In genomic region chr12:40171501-40171900, GRCh38 we compare ENCODE assay signal across 28 cellular contexts. TPM values are rescaled to one million over a fixed set of nuclear protein-coding genes. Genes with fewer than 3 reads are reported as not detected.
DNase-seq lines count a peak whose midpoint lies in the region; ATAC-seq and TF ChIP-seq lines count a peak whose summit lies in the region.
"Had no signal": no experiment of that assay in that cellular context is flagged by ENCODE, and none has a peak within 500 bp of the region (broad histone marks: within the 10 kb centered on the region; RNA-seq: fewer than 3 reads in every experiment).

No MANE protein-coding gene starts in this region.

- H3K9ac ChIP-seq in OCI-LY1 (ENCODE audit: low read length), result no peak overlapping the region
- H3K9ac ChIP-seq: GM23248 had no signal

- H3K79me2 ChIP-seq in OCI-LY1 (ENCODE audit: insufficient read depth, low read length), result no peaks in the 10 kb centered on the region

- no peaks in the 10 kb centered on the region for H4K20me1 ChIP-seq in OCI-LY1 (ENCODE audit: insufficient read depth, low read length)

- no peaks in the 10 kb centered on the region for H3K9me3 ChIP-seq in OCI-LY1 (ENCODE audit: low read length)
- no peaks in the 10 kb centered on the region for H3K9me3 ChIP-seq in neutrophil
- H3K9me3 ChIP-seq: colonic mucosa, esophagus squamous epithelium, lower lobe of right lung, Peyer's patch, stomach had no signal

- peak; percentile 7 for DNase-seq in Daoy (ENCODE audit: low read depth)
- DNase-seq in cardiac fibroblast (ENCODE audit: low read depth in 2 of 2), result peak; percentile 5 to 32
- DNase-seq in NCI-H345 (lab: John Stamatoyannopoulos, UW), result no peak
- DNase-seq: activated CD4-positive, alpha-beta T cell treated with anti-CD3 and anti-CD28 coated beads for 4 hours; activated T-cell treated with anti-CD3 and anti-CD28 coated beads, Interleukin-2, amount 50 U/mL, for 24 hours; brain microvascular endothelial cell; CD8-positive, alpha-beta T cell; colonic mucosa; DMS153; effector memory CD4-positive, alpha-beta T cell; esophagus squamous epithelium; GM23248; Karpas-422; lower lobe of right lung; NCI-H1105 treated with DMSO at 0.1 percent for 48 hours; NCI-H2029; NCI-H226; Peyer's patch; posterior cingulate gyrus; stimulated activated CD4-positive, alpha-beta T cell treated with anti-CD3 and anti-CD28 coated beads, Interleukin-15, amount 100 ng/mL, for 24 hours; stomach had no signal

- H3K36me3 ChIP-seq in OCI-LY1 (ENCODE audit: insufficient read depth, low read length) (no peaks in the 10 kb centered on the region), neutrophil (no peaks in the 10 kb centered on the region)
- H3K36me3 ChIP-seq: brain microvascular endothelial cell, colonic mucosa, esophagus squamous epithelium, lower lobe of right lung, Peyer's patch, stomach had no signal

- no peak overlapping the region for H3K4me2 ChIP-seq in OCI-LY1 (ENCODE audit: low read length)

- no peak for ATAC-seq in HG03354 (IDR thresholded peaks at IDR 0.05; ENCODE audit: poor library complexity, severe bottlenecking, unreplicated experiment)
- no peak for ATAC-seq in GM19467 (IDR thresholded peaks at IDR 0.05; ENCODE audit: unreplicated experiment)
- no peak for ATAC-seq in HG03039 (IDR thresholded peaks at IDR 0.05; ENCODE audit: unreplicated experiment)
- ATAC-seq: CD8-positive, alpha-beta T cell; sciatic nerve had no signal

- TF ChIP-seq CTCF in OCI-LY1 (IDR thresholded peaks at IDR 0.05; ENCODE audit: low read length) (no peak), cardiac fibroblast (IDR thresholded peaks at IDR 0.05; ENCODE audit: low read depth, low read length) (no peak), neutrophil (IDR thresholded peaks at IDR 0.05) (no peak)

- H3K27me3 ChIP-seq in OCI-LY1 (ENCODE audit: insufficient read depth, low read length) (no peaks in the 10 kb centered on the region), neutrophil (no peaks in the 10 kb centered on the region)
- H3K27me3 ChIP-seq: brain microvascular endothelial cell, colonic mucosa, esophagus squamous epithelium, Peyer's patch, stomach had no signal

- H3K27ac ChIP-seq in OCI-LY1 (ENCODE audit: low read depth, low read length, poor library complexity, severe bottlenecking) (no peak overlapping the region), neutrophil (peak overlapping the region; percentile 60)
- H3K27ac ChIP-seq: brain microvascular endothelial cell, colonic mucosa, esophagus squamous epithelium, GM23248, lower lobe of right lung, Peyer's patch, stomach had no signal

- H3F3A ChIP-seq in OCI-LY1 (ENCODE audit: insufficient read depth, low read length), result no peaks in the 10 kb centered on the region

- H2AFZ ChIP-seq in OCI-LY1 (ENCODE audit: low read length), result 0 out of 2 replicates have a peak overlapping the region, but pooled peaks have one; percentile 13
- H2AFZ ChIP-seq: GM23248 had no signal

- no peaks in the 10 kb centered on the region for H3K9me2 ChIP-seq in OCI-LY1 (ENCODE audit: low read depth, low read length)

- no peak overlapping the region for H3K4me3 ChIP-seq in OCI-LY1 (ENCODE audit: low read depth, low read length, poor library complexity, severe bottlenecking)
- H3K4me3 ChIP-seq in cardiac fibroblast (replicated peaks in 1 of 2; ENCODE audit: low read depth in 2 of 2, low read length in 2 of 2), result no peak overlapping the region
- peak overlapping the region in 1 of 2 experiments; percentile 31 for H3K4me3 ChIP-seq in neutrophil (ENCODE audit: low read depth in 1 of 2, low read length in 1 of 2)
- H3K4me3 ChIP-seq: colonic mucosa, esophagus squamous epithelium, GM23248, lower lobe of right lung, Peyer's patch, stomach had no signal

- H3K4me1 ChIP-seq in OCI-LY1 (ENCODE audit: insufficient read depth, low read length, severe bottlenecking) (peaks cover 10% of the 10 kb centered on the region), neutrophil (ENCODE audit: control insufficient read depth in 1 of 2, insufficient read depth in 1 of 2, low read depth in 1 of 2, low read length in 1 of 2) (peaks cover 12 to 22% of the 10 kb centered on the region in 2 experiments)
- H3K4me1 ChIP-seq: colonic mucosa, esophagus squamous epithelium, lower lobe of right lung, Peyer's patch, stomach had no signal

RNA-seq across cellular contexts. Expression of gene LRRK2, which starts 53.3 kb away (rescaled TPM):
- total RNA-seq in Daoy (2014; rRNA removed; shearing (Covaris generic)), result 0.92 and 1.5 TPM in 2 replicates
- total RNA-seq: G401 had no signal
